8 cellular contexts compared by ENCODE assay signal in genomic region chr14:104794099-104794498, GRCh38. TPM values are rescaled to one million over a fixed set of nuclear protein-coding genes. Genes with fewer than 3 reads are reported as not detected.
DNase-seq lines count a peak whose midpoint lies in the region; ATAC-seq, FAIRE-seq and TF ChIP-seq lines count a peak whose summit lies in the region.

No MANE protein-coding gene starts in this region.

- in situ Hi-C loops in astrocyte of the spinal cord (cut with HindIII; ENCODE audit: low sequenced_read_pairs): no loop called here

- H2AFZ ChIP-seq in OCI-LY7 (ENCODE audit: low read length): no peak overlapping the region

- no peak for TF ChIP-seq CTCF in OCI-LY7 (conservative IDR thresholded peaks at IDR 0.05; ENCODE audit: low read length)
- TF ChIP-seq CTCF in astrocyte of the spinal cord (IDR thresholded peaks at IDR 0.05; ENCODE audit: low read depth, low read length): no peak

- H3K9me2 ChIP-seq in OCI-LY7 (ENCODE audit: insufficient read depth, low read length): no peaks in the 10 kb centered on the region

- no peaks in the 10 kb centered on the region for H3K79me2 ChIP-seq in OCI-LY7 (ENCODE audit: insufficient read depth, low read depth, low read length)

- peaks cover 9% of the 10 kb centered on the region; the same call in 1 of the 2 replicates for H4K20me1 ChIP-seq in OCI-LY7 (ENCODE audit: insufficient read depth, low read length)

- H3K4me2 ChIP-seq in OCI-LY7 (ENCODE audit: low read length): peak overlapping the region; percentile 100

- peaks cover 4% of the 10 kb centered on the region; the same call in 1 of the 2 replicates for H3K36me3 ChIP-seq in OCI-LY7 (ENCODE audit: insufficient read depth, low read length)

- peak overlapping the region; percentile 93 for H3K4me3 ChIP-seq in OCI-LY7 (ENCODE audit: low read depth, low read length, poor library complexity, severe bottlenecking)
- peak overlapping the region; percentile 74 for H3K4me3 ChIP-seq in astrocyte of the spinal cord (ENCODE audit: low read depth, low read length)
- H3K4me3 ChIP-seq in iPS-18c (ENCODE audit: insufficient read depth, low read depth, low read length): peak overlapping the region; percentile 61

- peaks cover 21% of the 10 kb centered on the region for H3K4me1 ChIP-seq in OCI-LY7 (ENCODE audit: insufficient read depth, low read length, poor library complexity, severe bottlenecking)

- TSS peak; percentile 68 for BruUV-seq in OCI-LY7 (replicated peaks; lab: Mats Ljungman, UMichigan)

- DNase-seq in GM18507 (ENCODE audit: extremely low spot score, insufficient read length, low read depth) (no peak), OCI-LY7 (ENCODE audit: low spot score) (peak; percentile 39), astrocyte of the spinal cord (ENCODE audit: low read depth, low spot score) (peak; percentile 63), HPDE6-E6E7 (ENCODE audit: extremely low spot score) (no peak)
- DNase-seq in stimulated activated CD4-positive, alpha-beta T cell treated with anti-CD3 and anti-CD28 coated beads, Interleukin-12 subunit alpha, Interleukin-12 subunit beta, amount 100 ng/mL, for 4 hours: peak; percentile 45

- ATAC-seq in GM18517 (IDR thresholded peaks at IDR 0.05; ENCODE audit: unreplicated experiment) (no peak), GM21367 (IDR thresholded peaks at IDR 0.05; ENCODE audit: unreplicated experiment) (no peak)

- POLR2A ChIA-PET in OCI-LY7 (lab: Charles Lee): no interaction called here

- CTCF ChIA-PET in OCI-LY7 (lab: Charles Lee; ENCODE audit: unreplicated experiment): no interaction called here

- H3K27ac ChIP-seq in OCI-LY7 (ENCODE audit: low read depth, low read length, poor library complexity, severe bottlenecking): no peak overlapping the region

- no peaks in the 10 kb centered on the region for H3K9me3 ChIP-seq in OCI-LY7 (ENCODE audit: low read length)
- no peaks in the 10 kb centered on the region for H3K9me3 ChIP-seq in iPS-18c (ENCODE audit: control insufficient read depth, insufficient read depth, low read length)

- intact Hi-C loops in OCI-LY7 (cut with micrococcal nuclease; ENCODE audit: unreplicated experiment): loop anchor here (1.0 kb wide), 1 partner anchor 41 kb away; the partner anchor contains the start of gene SIVA1

- peak; percentile 60 for FAIRE-seq in GM18507 (lab: Jason Lieb, UNC)

RNA-seq across cellular contexts. Expression of gene AKT1, which starts 1.4 kb away (rescaled TPM):
- 75.4 and 83.0 TPM in 2 replicates for total RNA-seq in OCI-LY7 (2014; rRNA removed; shearing (Covaris generic))
- total RNA-seq in OCI-LY7 (2022): 108 and 109 TPM in 2 replicates

RNA-seq across cellular contexts. Expression of gene ZBTB42, which starts 6.8 kb away (rescaled TPM):
- total RNA-seq in OCI-LY7 (2014; rRNA removed; shearing (Covaris generic)): 0.98 and 2.4 TPM in 2 replicates
- total RNA-seq in OCI-LY7 (2022): 1.9 and 2.4 TPM in 2 replicates

RNA-seq across cellular contexts. Expression of gene SIVA1, which starts 41.2 kb away (rescaled TPM):
- total RNA-seq in OCI-LY7 (2014; rRNA removed; shearing (Covaris generic)): 215 and 244 TPM in 2 replicates
- total RNA-seq in OCI-LY7 (2022): 88.3 and 111 TPM in 2 replicates

Comparison
In these comparisons a context has a peak if more than half of its experiments do, and no peak if none do; other contexts are left out.
1. DNase-seq: peak in OCI-LY7 (single experiment), astrocyte of the spinal cord (single experiment) and stimulated activated CD4-positive, alpha-beta T cell treated with anti-CD3 and anti-CD28 coated beads, Interleukin-12 subunit alpha, Interleukin-12 subunit beta, amount 100 ng/mL, for 4 hours (single experiment); none in GM18507 (single experiment) and HPDE6-E6E7 (single experiment).
2. Peak in every context shown above with its lines, with median percentiles within 50 percentile points of each other: H3K4me3 ChIP-seq.